26 cellular contexts compared by ENCODE assay signal in the genomic region with DNA sequence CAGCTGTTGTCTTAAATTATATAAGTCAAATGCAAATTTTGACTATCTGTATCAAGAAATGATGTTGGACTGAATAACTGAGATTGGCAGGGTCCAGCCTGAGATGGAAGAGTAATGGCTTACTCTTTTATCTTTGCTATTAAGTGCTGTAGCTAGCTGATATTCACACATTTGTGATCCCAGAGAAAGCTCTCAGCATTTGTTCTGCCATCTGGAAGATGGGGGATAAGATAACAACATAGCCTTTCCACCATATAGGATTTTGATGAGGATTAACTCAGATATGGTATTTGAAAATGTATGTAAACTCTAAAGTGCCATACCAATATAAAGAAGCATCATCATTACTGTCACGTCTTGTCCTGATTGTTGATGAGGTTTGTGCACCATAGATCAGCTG.
"Had no signal": no experiment of that assay in that cellular context is flagged by ENCODE, and none has a peak within 500 bp of the region (broad histone marks: within the 10 kb centered on the region; RNA-seq: fewer than 3 reads in every experiment).

No MANE protein-coding gene starts in this region.

- ATAC-seq: stimulated activated effector memory CD8-positive, alpha-beta T cell treated with anti-CD3 and anti-CD28 coated beads, Interleukin-12 subunit alpha, Interleukin-12 subunit beta, amount 100 ng/mL, for 72 hours; stimulated activated memory B cell treated with anti-CD40 and anti-IgM and Interleukin-4, amounts not matched to agents 10 μg/mL and 1 μg/mL and 100 μg/mL, for 72 hours; stimulated activated naive B cell treated with anti-CD40 and anti-IgM and Interleukin-4, amounts not matched to agents 10 μg/mL and 1 μg/mL and 100 μg/mL, for 72 hours; stimulated activated naive CD8-positive, alpha-beta T cell treated with anti-CD3 and anti-CD28 coated beads, Interleukin-15, amount 100 ng/mL, for 72 hours; stimulated activated naive CD8-positive, alpha-beta T cell treated with anti-CD3 and anti-CD28 coated beads, Interleukin-15, Interleukin-2, amounts not matched to agents 100 U/mL and 50 U/mL, for 24 hours; upper lobe of right lung had no signal

- H3K4me1 ChIP-seq: stomach, suprapubic skin, testis, thyroid gland, tibial artery, tibial nerve, transverse colon, upper lobe of left lung, upper lobe of right lung, uterus, vagina had no signal

- H3K27me3 ChIP-seq: stomach, suprapubic skin, testis, thyroid gland, tibial nerve, transverse colon, upper lobe of left lung, upper lobe of right lung, uterus, vagina had no signal

- H3K27ac ChIP-seq: stomach, suprapubic skin, testis, thyroid gland, tibial artery, tibial nerve, transverse colon, upper lobe of left lung, upper lobe of right lung, uterus, vagina had no signal

- H3K4me3 ChIP-seq: stomach, suprapubic skin, testis, thoracic aorta, thyroid gland, tibial artery, tibial nerve, transverse colon, upper lobe of left lung, upper lobe of right lung, uterus, vagina had no signal

- DNase-seq: stimulated activated CD4-positive, alpha-beta T cell treated with anti-CD3 and anti-CD28 coated beads, Interleukin-2, amount 100 ng/mL, for 48 hours; stimulated activated CD4-positive, alpha-beta T cell treated with anti-CD3 and anti-CD28 coated beads, Interleukin-4, amount 100 ng/mL, for 1 hour; stimulated activated CD4-positive, alpha-beta T cell treated with anti-CD3 and anti-CD28 coated beads, Interleukin-4, amount 100 ng/mL, for 24 hours; stimulated activated CD4-positive, alpha-beta T cell treated with anti-CD3 and anti-CD28 coated beads, Interleukin-4, amount 100 ng/mL, for 4 hours; stimulated activated CD8-positive, alpha-beta memory T cell treated with anti-CD3 and anti-CD28 coated beads, Interleukin-4, amount 100 ng/mL, for 48 hours; stimulated activated naive B cell treated with anti-CD40 and anti-IgM and Interleukin-4, amounts not matched to agents 10 μg/mL and 1 μg/mL and 100 μg/mL, for 72 hours; stimulated activated naive CD4-positive, alpha-beta T cell; stimulated activated naive CD4-positive, alpha-beta T cell treated with Interleukin-2 at 50 U/mL for 16 hours; stimulated activated naive CD8-positive, alpha-beta T cell treated with anti-CD3 and anti-CD28 coated beads, Interleukin-15, amount 100 ng/mL, for 72 hours; stimulated activated naive CD8-positive, alpha-beta T cell treated with anti-CD3 and anti-CD28 coated beads, Interleukin-15, Interleukin-2, amounts not matched to agents 100 U/mL and 50 U/mL, for 24 hours; stomach; substantia nigra; testis; thyroid gland; tibial artery; transverse colon; trophoblast cell; upper lobe of left lung; upper lobe of right lung; uterus had no signal

- H3K9me3 ChIP-seq: suprapubic skin, testis, thoracic aorta, thyroid gland, tibial artery, uterus, vagina had no signal

- H3K36me3 ChIP-seq: stomach, suprapubic skin, thoracic aorta, thyroid gland, tibial artery, tibial nerve, transverse colon, upper lobe of left lung, upper lobe of right lung, uterus, vagina had no signal
